Comparison of ENCODE assay signal across 1 cellular context in the genomic region with DNA sequence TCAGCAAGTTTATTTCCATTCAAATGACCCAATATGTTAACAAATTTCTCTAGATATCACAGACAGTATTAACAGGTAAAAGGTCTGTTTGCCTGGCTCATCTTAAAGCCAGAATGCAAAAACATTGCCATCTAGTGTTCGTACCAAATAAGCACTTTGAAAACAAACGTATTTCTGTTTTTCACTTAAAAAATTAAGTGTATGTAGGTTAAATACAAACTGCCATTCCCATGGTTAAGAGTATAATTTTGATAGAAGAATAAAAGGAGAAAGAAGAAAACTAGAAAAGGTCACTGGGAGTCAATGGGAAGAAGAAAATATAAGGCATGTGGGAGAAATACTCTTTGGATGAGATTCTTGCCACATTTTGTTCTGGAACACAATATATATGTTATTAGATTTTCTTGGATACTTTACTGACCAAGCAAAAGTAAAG.
TF ChIP-seq lines count a peak whose summit lies in the region.

No MANE protein-coding gene starts in this region.

TF ChIP-seq in HepG2, 621 proteins besides CTCF, POLR2A, EP300 and RAD21 (continued from another document):
- TF ChIP-seq TERF1 (CRISPR knock-in tag; IDR thresholded peaks at IDR 0.05) (no peak), GTF3A (CRISPR knock-in tag; conservative IDR thresholded peaks at IDR 0.05) (no peak), CCAR2 (optimal IDR thresholded peaks at IDR 0.05; ENCODE audit: low read depth, low read length) (no peak), HOXA5 (CRISPR knock-in tag; IDR thresholded peaks at IDR 0.05) (no peak), ZBTB21 (CRISPR knock-in tag; IDR thresholded peaks at IDR 0.05) (no peak)
